8 cellular contexts compared by ENCODE assay signal in genomic region chr3:63343674-63344073, GRCh38.
DNase-seq lines count a peak whose midpoint lies in the region; ATAC-seq and TF ChIP-seq lines count a peak whose summit lies in the region.

No MANE protein-coding gene starts in this region.

- no peaks in the 10 kb centered on the region for H3K4me1 ChIP-seq in CD8-positive, alpha-beta T cell (ENCODE audit: insufficient read depth, low read length)
- peaks cover 0 to 5% (median 0%) of the 10 kb centered on the region in 3 donors for H3K4me1 ChIP-seq in gastroesophageal sphincter

- TF ChIP-seq EP300 in gastroesophageal sphincter (IDR thresholded peaks at IDR 0.05): no peak

- H3K9me3 ChIP-seq in CD8-positive, alpha-beta T cell (ENCODE audit: low read length): no peaks in the 10 kb centered on the region
- H3K9me3 ChIP-seq in gastroesophageal sphincter: no peaks in the 10 kb centered on the region

- POLR2A ChIA-PET in CD8-positive, alpha-beta T cell (lab: Charles Lee): interaction anchor here (0.9 to 1.1 kb wide), 2 partner anchors 22 to 987 kb away, joined by 3 read pairs; no protein-coding TSS in a partner anchor
- POLR2A ChIA-PET in activated CD8-positive, alpha-beta T cell treated with anti-CD3 and anti-CD28 coated beads, Interleukin-2, amount 10 ng/mL, durations not matched to agents 7 days and 5 days (lab: Charles Lee): no interaction called here

- no peak overlapping the region for H3K4me3 Mint-ChIP-seq in CD8-positive, alpha-beta T cell
- H3K4me3 Mint-ChIP-seq in activated CD8-positive, alpha-beta T cell treated with anti-CD3 and anti-CD28 coated beads, Interleukin-2, amount 10 ng/mL, durations not matched to agents 7 days and 5 days: no peak overlapping the region
- H3K4me3 Mint-ChIP-seq in stimulated activated naive B cell treated with anti-CD40 and anti-IgM and Interleukin-4, amounts not matched to agents 10 μg/mL and 1 μg/mL and 100 μg/mL, for 72 hours: no peak overlapping the region

- no peaks in the 10 kb centered on the region for H3K36me3 Mint-ChIP-seq in CD8-positive, alpha-beta T cell
- no peaks in the 10 kb centered on the region for H3K36me3 Mint-ChIP-seq in activated CD8-positive, alpha-beta T cell treated with anti-CD3 and anti-CD28 coated beads, Interleukin-2, amount 10 ng/mL, durations not matched to agents 7 days and 5 days (ENCODE audit: low read depth)
- H3K36me3 Mint-ChIP-seq in stimulated activated naive B cell treated with anti-CD40 and anti-IgM and Interleukin-4, amounts not matched to agents 10 μg/mL and 1 μg/mL and 100 μg/mL, for 72 hours: no peaks in the 10 kb centered on the region

- peak in 4 of 7 experiments; percentile 2 to 21 (median 4) for DNase-seq in CD8-positive, alpha-beta T cell
- DNase-seq in NCI-H446 (lab: John Stamatoyannopoulos, UW) (peak; percentile 79 to 94), posterior vena cava (ENCODE audit: low spot score) (peak; percentile 91), midbrain (lab: John Stamatoyannopoulos, UW) (no peak)
- peak; percentile 27 for DNase-seq in activated CD8-positive, alpha-beta T cell treated with anti-CD3 and anti-CD28 coated beads, Interleukin-2, amount 10 ng/mL, durations not matched to agents 7 days and 5 days
- DNase-seq in stimulated activated naive B cell treated with anti-CD40 and anti-IgM and Interleukin-4, amounts not matched to agents 10 μg/mL and 1 μg/mL and 100 μg/mL, for 72 hours: no peak

- CTCF ChIA-PET in CD8-positive, alpha-beta T cell (lab: Charles Lee): no interaction called here
- CTCF ChIA-PET in activated CD8-positive, alpha-beta T cell treated with anti-CD3 and anti-CD28 coated beads, Interleukin-2, amount 10 ng/mL, durations not matched to agents 7 days and 5 days (lab: Charles Lee): no interaction called here

- H3K27me3 ChIP-seq in CD8-positive, alpha-beta T cell (ENCODE audit: insufficient read depth, low read length): no peaks in the 10 kb centered on the region
- H3K27me3 ChIP-seq in gastroesophageal sphincter: peaks cover 9% of the 10 kb centered on the region

- WGBS in gastroesophageal sphincter (ENCODE audit: low coverage in 1 of 2), 2 donors: 0 to 3% methylated on average over 8 to 9 of the region's 9 CpGs

- H3K9me3 Mint-ChIP-seq in CD8-positive, alpha-beta T cell: no peaks in the 10 kb centered on the region
- no peaks in the 10 kb centered on the region for H3K9me3 Mint-ChIP-seq in activated CD8-positive, alpha-beta T cell treated with anti-CD3 and anti-CD28 coated beads, Interleukin-2, amount 10 ng/mL, durations not matched to agents 7 days and 5 days (ENCODE audit: insufficient read depth)
- H3K9me3 Mint-ChIP-seq in stimulated activated naive B cell treated with anti-CD40 and anti-IgM and Interleukin-4, amounts not matched to agents 10 μg/mL and 1 μg/mL and 100 μg/mL, for 72 hours: peaks cover 1 to 5% of the 10 kb centered on the region in 2 donors

- no peak for TF ChIP-seq POLR2A in gastroesophageal sphincter (IDR thresholded peaks at IDR 0.05)

- no peaks in the 10 kb centered on the region for H3K4me1 Mint-ChIP-seq in CD8-positive, alpha-beta T cell (ENCODE audit: low read depth)
- H3K4me1 Mint-ChIP-seq in activated CD8-positive, alpha-beta T cell treated with anti-CD3 and anti-CD28 coated beads, Interleukin-2, amount 10 ng/mL, durations not matched to agents 7 days and 5 days (ENCODE audit: low read depth): no peaks in the 10 kb centered on the region
- H3K4me1 Mint-ChIP-seq in stimulated activated naive B cell treated with anti-CD40 and anti-IgM and Interleukin-4, amounts not matched to agents 10 μg/mL and 1 μg/mL and 100 μg/mL, for 72 hours: no peaks in the 10 kb centered on the region

- TF ChIP-seq CTCF in CD8-positive, alpha-beta T cell (IDR thresholded peaks at IDR 0.05): no peak
- no peak for TF ChIP-seq CTCF in gastroesophageal sphincter (IDR thresholded peaks at IDR 0.05)

- no peaks in the 10 kb centered on the region for H3K36me3 ChIP-seq in CD8-positive, alpha-beta T cell (ENCODE audit: insufficient read depth, low read length)
- H3K36me3 ChIP-seq in gastroesophageal sphincter: no peaks in the 10 kb centered on the region

- ATAC-seq in CD8-positive, alpha-beta T cell: no peak
- ATAC-seq in HG03060 (IDR thresholded peaks at IDR 0.05; ENCODE audit: low read depth, unreplicated experiment): peak; percentile 49
- no peak for ATAC-seq in activated CD8-positive, alpha-beta T cell treated with anti-CD3 and anti-CD28 coated beads, Interleukin-2, amount 10 ng/mL, durations not matched to agents 7 days and 5 days
- ATAC-seq in gastroesophageal sphincter: peak; percentile 77
- no peak for ATAC-seq in stimulated activated naive B cell treated with anti-CD40 and anti-IgM and Interleukin-4, amounts not matched to agents 10 μg/mL and 1 μg/mL and 100 μg/mL, for 72 hours (replicated peaks)

- H3K27ac Mint-ChIP-seq in CD8-positive, alpha-beta T cell: no peak overlapping the region
- H3K27ac Mint-ChIP-seq in activated CD8-positive, alpha-beta T cell treated with anti-CD3 and anti-CD28 coated beads, Interleukin-2, amount 10 ng/mL, durations not matched to agents 7 days and 5 days: no peak overlapping the region
- no peak overlapping the region for H3K27ac Mint-ChIP-seq in stimulated activated naive B cell treated with anti-CD40 and anti-IgM and Interleukin-4, amounts not matched to agents 10 μg/mL and 1 μg/mL and 100 μg/mL, for 72 hours

- intact Hi-C loops in CD8-positive, alpha-beta T cell (cut with DNase I, micrococcal nuclease): loop anchor here in 1 of 2 experiments (10.0 kb wide), 1 partner anchor 1141 kb away; no protein-coding TSS in a partner anchor
- intact Hi-C loops in posterior vena cava (cut with DNase I): no loop called here

- H3K27ac ChIP-seq in CD8-positive, alpha-beta T cell (ENCODE audit: low read depth, low read length): no peak overlapping the region
- H3K27ac ChIP-seq in gastroesophageal sphincter: no peak overlapping the region

- H3K27me3 Mint-ChIP-seq in CD8-positive, alpha-beta T cell (ENCODE audit: low read depth): peaks cover 3% of the 10 kb centered on the region
- peaks cover 6% of the 10 kb centered on the region for H3K27me3 Mint-ChIP-seq in activated CD8-positive, alpha-beta T cell treated with anti-CD3 and anti-CD28 coated beads, Interleukin-2, amount 10 ng/mL, durations not matched to agents 7 days and 5 days (ENCODE audit: low read depth)
- peaks cover 11 to 15% of the 10 kb centered on the region in 2 donors for H3K27me3 Mint-ChIP-seq in stimulated activated naive B cell treated with anti-CD40 and anti-IgM and Interleukin-4, amounts not matched to agents 10 μg/mL and 1 μg/mL and 100 μg/mL, for 72 hours

- no peak overlapping the region for H3K4me3 ChIP-seq in CD8-positive, alpha-beta T cell (ENCODE audit: low read depth, low read length)
- H3K4me3 ChIP-seq in gastroesophageal sphincter: no peak overlapping the region

Comparison
In these comparisons a context has a peak if more than half of its experiments do, and no peak if none do; other contexts are left out.
1. ATAC-seq: peak in HG03060 (single experiment) and gastroesophageal sphincter (single experiment); none in CD8-positive, alpha-beta T cell (single experiment), activated CD8-positive, alpha-beta T cell treated with anti-CD3 and anti-CD28 coated beads, Interleukin-2, amount 10 ng/mL, durations not matched to agents 7 days and 5 days (single experiment) and stimulated activated naive B cell treated with anti-CD40 and anti-IgM and Interleukin-4, amounts not matched to agents 10 μg/mL and 1 μg/mL and 100 μg/mL, for 72 hours (0 of 2).
2. DNase-seq: peak in CD8-positive, alpha-beta T cell (4 of 7), NCI-H446 (2 of 2), activated CD8-positive, alpha-beta T cell treated with anti-CD3 and anti-CD28 coated beads, Interleukin-2, amount 10 ng/mL, durations not matched to agents 7 days and 5 days (single experiment) and posterior vena cava (single experiment); none in midbrain (single experiment) and stimulated activated naive B cell treated with anti-CD40 and anti-IgM and Interleukin-4, amounts not matched to agents 10 μg/mL and 1 μg/mL and 100 μg/mL, for 72 hours (single experiment).